In the genomic region with DNA sequence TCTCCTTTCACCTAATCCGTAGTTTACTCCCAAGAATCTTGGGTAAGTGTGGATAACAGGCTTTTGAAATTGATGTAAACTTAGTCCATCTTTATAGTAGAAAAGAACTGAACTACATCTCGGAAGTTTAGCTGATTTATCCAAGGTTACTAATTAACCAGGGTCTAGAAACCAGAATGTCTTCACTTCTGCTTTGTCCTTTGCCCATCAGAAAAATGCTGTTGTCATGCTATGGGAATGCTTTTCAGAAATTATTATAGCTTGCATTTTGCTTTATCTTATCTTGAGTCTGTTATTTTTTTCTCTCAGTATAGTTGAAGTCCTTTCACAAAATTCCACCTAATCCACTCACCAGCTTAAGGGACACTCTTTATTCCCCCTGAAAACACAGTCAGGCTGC, we compare ENCODE assay signal across 20 cellular contexts.
A peak's percentile ranks its signal among the peaks of the same experiment; 100 is the strongest.
DNase-seq lines count a peak whose midpoint lies in the region; ATAC-seq lines count a peak whose summit lies in the region.
"Had no signal": no experiment of that assay in that cellular context is flagged by ENCODE, and none has a peak within 500 bp of the region (broad histone marks: within the 10 kb centered on the region; RNA-seq: fewer than 3 reads in every experiment).

No MANE protein-coding gene starts in this region.

- peak; percentile 54 for DNase-seq in NOMO-1 treated with DMSO at 0.1 percent for 48 hours (lab: John Stamatoyannopoulos, UW; ENCODE audit: unreplicated experiment)
- DNase-seq in kidney glomerular epithelial cell (lab: John Stamatoyannopoulos, UW) = peak; percentile 53
- DNase-seq in activated naive CD4-positive, alpha-beta T cell treated with anti-CD3 and anti-CD28 coated beads, Interleukin-2, amount 50 U/mL, for 16 hours = no peak
- DNase-seq in NCI-H526 treated with DMSO at 0.1 percent for 48 hours (lab: John Stamatoyannopoulos, UW) = no peak
- DNase-seq in activated naive CD4-positive, alpha-beta T cell treated with Interleukin-2 at 50 U/mL for 16 hours = no peak
- DNase-seq in NCI-H2029 (lab: John Stamatoyannopoulos, UW) = no peak
- DNase-seq: activated CD4-positive, alpha-beta T cell treated with anti-CD3 and anti-CD28 coated beads for 48 hours; activated naive CD8-positive, alpha-beta T cell treated with anti-CD3 and anti-CD28 coated beads, Interleukin-2, amount 50 U/mL, for 24 hours; DMS 273 treated with DMSO at 0.1 percent for 48 hours; GDM1; heart left ventricle; mucosa of descending colon; NCI-H1105; NCI-H524 treated with DMSO at 0.1 percent for 48 hours; PC-3; posterior cingulate gyrus; SHP77 treated with DMSO at 0.1 percent for 48 hours; trophoblast cell had no signal

- ATAC-seq in GM18511 (IDR thresholded peaks at IDR 0.05; ENCODE audit: unreplicated experiment) = peak; percentile 81
- ATAC-seq in GM21515 (IDR thresholded peaks at IDR 0.05; ENCODE audit: unreplicated experiment) = peak; percentile 55
- ATAC-seq: activated naive CD8-positive, alpha-beta T cell treated with anti-CD3 and anti-CD28 coated beads, Interleukin-2, amount 50 U/mL, for 24 hours; heart left ventricle; mucosa of descending colon; PC-3 had no signal

Comparison
In these comparisons a context has a peak if more than half of its experiments do, and no peak if none do; other contexts are left out.
1. DNase-seq: peak in NOMO-1 treated with DMSO at 0.1 percent for 48 hours (single experiment) and kidney glomerular epithelial cell (single experiment); none in activated naive CD4-positive, alpha-beta T cell treated with anti-CD3 and anti-CD28 coated beads, Interleukin-2, amount 50 U/mL, for 16 hours (single experiment), NCI-H526 treated with DMSO at 0.1 percent for 48 hours (single experiment), activated naive CD4-positive, alpha-beta T cell treated with Interleukin-2 at 50 U/mL for 16 hours (single experiment) and NCI-H2029 (single experiment).